2 cellular contexts compared by ENCODE assay signal in the genomic region with DNA sequence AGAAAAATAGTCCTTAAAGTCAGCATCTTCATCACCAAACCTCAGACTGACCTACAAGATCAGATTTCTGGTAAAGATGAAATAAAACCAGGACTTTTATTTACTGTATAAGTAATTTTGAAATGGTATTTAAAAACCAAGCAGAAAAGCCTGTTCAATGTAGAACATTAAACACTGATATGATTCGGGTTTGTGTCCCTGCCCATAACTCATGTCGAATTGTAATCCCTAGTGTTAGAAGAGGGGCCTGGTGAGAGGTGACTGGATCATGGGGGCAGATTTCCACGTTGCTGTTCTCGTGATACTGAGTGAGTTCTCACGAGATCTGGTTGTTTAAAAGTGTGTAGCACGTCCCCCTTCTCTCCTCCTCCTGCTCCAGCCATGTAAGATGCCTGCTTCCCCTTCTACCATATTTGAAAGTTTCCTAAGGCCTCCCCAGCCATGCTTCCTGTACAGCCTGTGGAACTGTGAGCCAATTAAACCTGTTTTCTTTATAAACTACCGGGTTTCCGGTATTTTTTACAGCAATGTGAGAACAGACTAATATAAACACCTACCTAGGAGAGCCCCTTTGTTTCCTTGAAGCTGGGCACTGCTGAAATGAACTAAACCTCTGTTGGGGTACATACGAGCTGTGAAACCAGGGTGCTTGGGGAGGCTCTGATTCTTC.
TF ChIP-seq lines count a peak whose summit lies in the region.

No MANE protein-coding gene starts in this region.

TF ChIP-seq in WTC11, 78 proteins besides CTCF, POLR2A, EP300 and RAD21 (continued from another document):
- TF ChIP-seq, protein P1, sequence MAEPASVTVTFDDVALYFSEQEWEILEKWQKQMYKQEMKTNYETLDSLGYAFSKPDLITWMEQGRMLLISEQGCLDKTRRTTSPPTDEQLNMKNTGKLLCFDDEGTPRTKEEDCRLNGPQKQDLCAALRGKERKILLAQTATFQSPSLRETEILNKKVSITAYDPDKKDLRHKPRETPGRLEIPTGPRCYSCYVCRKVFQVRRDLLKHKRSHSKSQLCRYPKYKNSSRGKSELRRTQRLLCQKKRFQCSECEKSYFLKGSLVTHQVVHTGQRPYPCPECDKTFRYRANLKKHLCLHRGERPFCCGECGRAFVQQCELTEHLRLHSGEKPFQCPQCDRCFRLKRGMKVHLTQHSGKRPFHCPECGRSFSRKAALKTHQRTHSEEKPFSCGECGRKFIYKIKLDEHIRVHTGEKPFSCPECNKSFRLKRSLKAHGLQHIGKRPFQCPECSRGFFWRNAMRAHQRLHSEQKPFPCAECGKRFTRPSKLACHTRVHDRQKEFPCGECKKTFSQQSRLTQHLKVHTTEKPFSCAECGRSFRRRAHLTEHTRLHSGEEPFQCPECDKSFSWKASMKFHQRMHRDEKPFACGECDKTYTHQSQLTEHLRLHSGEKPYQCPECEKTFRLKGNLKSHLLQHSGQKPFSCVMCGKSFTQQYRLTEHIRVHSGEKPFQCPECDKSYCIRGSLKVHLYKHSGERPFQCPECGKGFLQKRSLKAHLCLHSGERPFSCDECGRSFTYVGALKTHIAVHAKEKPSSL (CRISPR knock-in tag; conservative IDR thresholded peaks at IDR 0.05) = no peak
- TF ChIP-seq, protein P2, sequence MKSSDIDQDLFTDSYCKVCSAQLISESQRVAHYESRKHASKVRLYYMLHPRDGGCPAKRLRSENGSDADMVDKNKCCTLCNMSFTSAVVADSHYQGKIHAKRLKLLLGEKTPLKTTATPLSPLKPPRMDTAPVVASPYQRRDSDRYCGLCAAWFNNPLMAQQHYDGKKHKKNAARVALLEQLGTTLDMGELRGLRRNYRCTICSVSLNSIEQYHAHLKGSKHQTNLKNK (CRISPR knock-in tag; IDR thresholded peaks at IDR 0.05) = no peak
- TF ChIP-seq ZNF396 (CRISPR knock-in tag; IDR thresholded peaks at IDR 0.05; ENCODE audit: borderline replicate concordance) (no peak), IRF2 (CRISPR knock-in tag; IDR thresholded peaks at IDR 0.05; ENCODE audit: borderline replicate concordance, low read depth) (no peak), ZNF671 (CRISPR knock-in tag; IDR thresholded peaks at IDR 0.05) (no peak), ESRRA (CRISPR knock-in tag; IDR thresholded peaks at IDR 0.05; ENCODE audit: borderline replicate concordance) (no peak), EMX1 (CRISPR knock-in tag; IDR thresholded peaks at IDR 0.05) (no peak), NFE2L1 (CRISPR knock-in tag; IDR thresholded peaks at IDR 0.05) (no peak), TEAD1 (CRISPR knock-in tag; IDR thresholded peaks at IDR 0.05) (no peak), CREM (CRISPR knock-in tag; IDR thresholded peaks at IDR 0.05) (no peak), CBFB (CRISPR knock-in tag; IDR thresholded peaks at IDR 0.05; ENCODE audit: low read depth) (no peak)
- TF ChIP-seq, protein P3, sequence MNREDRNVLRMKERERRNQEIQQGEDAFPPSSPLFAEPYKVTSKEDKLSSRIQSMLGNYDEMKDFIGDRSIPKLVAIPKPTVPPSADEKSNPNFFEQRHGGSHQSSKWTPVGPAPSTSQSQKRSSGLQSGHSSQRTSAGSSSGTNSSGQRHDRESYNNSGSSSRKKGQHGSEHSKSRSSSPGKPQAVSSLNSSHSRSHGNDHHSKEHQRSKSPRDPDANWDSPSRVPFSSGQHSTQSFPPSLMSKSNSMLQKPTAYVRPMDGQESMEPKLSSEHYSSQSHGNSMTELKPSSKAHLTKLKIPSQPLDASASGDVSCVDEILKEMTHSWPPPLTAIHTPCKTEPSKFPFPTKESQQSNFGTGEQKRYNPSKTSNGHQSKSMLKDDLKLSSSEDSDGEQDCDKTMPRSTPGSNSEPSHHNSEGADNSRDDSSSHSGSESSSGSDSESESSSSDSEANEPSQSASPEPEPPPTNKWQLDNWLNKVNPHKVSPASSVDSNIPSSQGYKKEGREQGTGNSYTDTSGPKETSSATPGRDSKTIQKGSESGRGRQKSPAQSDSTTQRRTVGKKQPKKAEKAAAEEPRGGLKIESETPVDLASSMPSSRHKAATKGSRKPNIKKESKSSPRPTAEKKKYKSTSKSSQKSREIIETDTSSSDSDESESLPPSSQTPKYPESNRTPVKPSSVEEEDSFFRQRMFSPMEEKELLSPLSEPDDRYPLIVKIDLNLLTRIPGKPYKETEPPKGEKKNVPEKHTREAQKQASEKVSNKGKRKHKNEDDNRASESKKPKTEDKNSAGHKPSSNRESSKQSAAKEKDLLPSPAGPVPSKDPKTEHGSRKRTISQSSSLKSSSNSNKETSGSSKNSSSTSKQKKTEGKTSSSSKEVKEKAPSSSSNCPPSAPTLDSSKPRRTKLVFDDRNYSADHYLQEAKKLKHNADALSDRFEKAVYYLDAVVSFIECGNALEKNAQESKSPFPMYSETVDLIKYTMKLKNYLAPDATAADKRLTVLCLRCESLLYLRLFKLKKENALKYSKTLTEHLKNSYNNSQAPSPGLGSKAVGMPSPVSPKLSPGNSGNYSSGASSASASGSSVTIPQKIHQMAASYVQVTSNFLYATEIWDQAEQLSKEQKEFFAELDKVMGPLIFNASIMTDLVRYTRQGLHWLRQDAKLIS (CRISPR knock-in tag; IDR thresholded peaks at IDR 0.05; ENCODE audit: borderline replicate concordance) = no peak
- TF ChIP-seq, protein P4, sequence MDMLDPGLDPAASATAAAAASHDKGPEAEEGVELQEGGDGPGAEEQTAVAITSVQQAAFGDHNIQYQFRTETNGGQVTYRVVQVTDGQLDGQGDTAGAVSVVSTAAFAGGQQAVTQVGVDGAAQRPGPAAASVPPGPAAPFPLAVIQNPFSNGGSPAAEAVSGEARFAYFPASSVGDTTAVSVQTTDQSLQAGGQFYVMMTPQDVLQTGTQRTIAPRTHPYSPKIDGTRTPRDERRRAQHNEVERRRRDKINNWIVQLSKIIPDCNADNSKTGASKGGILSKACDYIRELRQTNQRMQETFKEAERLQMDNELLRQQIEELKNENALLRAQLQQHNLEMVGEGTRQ (CRISPR knock-in tag; IDR thresholded peaks at IDR 0.05) = no peak
- TF ChIP-seq, protein P5, sequence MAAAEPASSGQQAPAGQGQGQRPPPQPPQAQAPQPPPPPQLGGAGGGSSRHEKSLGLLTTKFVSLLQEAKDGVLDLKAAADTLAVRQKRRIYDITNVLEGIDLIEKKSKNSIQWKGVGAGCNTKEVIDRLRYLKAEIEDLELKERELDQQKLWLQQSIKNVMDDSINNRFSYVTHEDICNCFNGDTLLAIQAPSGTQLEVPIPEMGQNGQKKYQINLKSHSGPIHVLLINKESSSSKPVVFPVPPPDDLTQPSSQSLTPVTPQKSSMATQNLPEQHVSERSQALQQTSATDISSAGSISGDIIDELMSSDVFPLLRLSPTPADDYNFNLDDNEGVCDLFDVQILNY (CRISPR knock-in tag; IDR thresholded peaks at IDR 0.05) = no peak

TF ChIP-seq in endothelial cell of umbilical vein, 7 proteins besides CTCF, POLR2A, EP300 and RAD21 (continued from another document):
- TF ChIP-seq GATA2 (IDR thresholded peaks at IDR 0.05; ENCODE audit: insufficient read depth, insufficient read length, low read depth, low read length) (no peak), FOS (IDR thresholded peaks at IDR 0.05; ENCODE audit: borderline replicate concordance, insufficient read depth, low read length) (no peak), EZH2 (IDR thresholded peaks at IDR 0.05; ENCODE audit: borderline replicate concordance, low read depth, low read length, severe bottlenecking) (no peak), JUN (IDR thresholded peaks at IDR 0.05; ENCODE audit: borderline replicate concordance, insufficient read depth, insufficient read length, low read depth) (no peak)
- TF ChIP-seq, protein P6, sequence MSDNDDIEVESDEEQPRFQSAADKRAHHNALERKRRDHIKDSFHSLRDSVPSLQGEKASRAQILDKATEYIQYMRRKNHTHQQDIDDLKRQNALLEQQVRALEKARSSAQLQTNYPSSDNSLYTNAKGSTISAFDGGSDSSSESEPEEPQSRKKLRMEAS (IDR thresholded peaks at IDR 0.05; ENCODE audit: insufficient read depth, insufficient read length) = no peak
